2 cellular contexts compared by ENCODE assay signal in genomic region chr19:2050349-2050990, GRCh38.
TF ChIP-seq lines count a peak whose summit lies in the region.

No MANE protein-coding gene starts in this region.

TF ChIP-seq in K562, 482 proteins besides CTCF, POLR2A, EP300 and RAD21 (continued from another document and continues in another):
- TF ChIP-seq, protein P1, sequence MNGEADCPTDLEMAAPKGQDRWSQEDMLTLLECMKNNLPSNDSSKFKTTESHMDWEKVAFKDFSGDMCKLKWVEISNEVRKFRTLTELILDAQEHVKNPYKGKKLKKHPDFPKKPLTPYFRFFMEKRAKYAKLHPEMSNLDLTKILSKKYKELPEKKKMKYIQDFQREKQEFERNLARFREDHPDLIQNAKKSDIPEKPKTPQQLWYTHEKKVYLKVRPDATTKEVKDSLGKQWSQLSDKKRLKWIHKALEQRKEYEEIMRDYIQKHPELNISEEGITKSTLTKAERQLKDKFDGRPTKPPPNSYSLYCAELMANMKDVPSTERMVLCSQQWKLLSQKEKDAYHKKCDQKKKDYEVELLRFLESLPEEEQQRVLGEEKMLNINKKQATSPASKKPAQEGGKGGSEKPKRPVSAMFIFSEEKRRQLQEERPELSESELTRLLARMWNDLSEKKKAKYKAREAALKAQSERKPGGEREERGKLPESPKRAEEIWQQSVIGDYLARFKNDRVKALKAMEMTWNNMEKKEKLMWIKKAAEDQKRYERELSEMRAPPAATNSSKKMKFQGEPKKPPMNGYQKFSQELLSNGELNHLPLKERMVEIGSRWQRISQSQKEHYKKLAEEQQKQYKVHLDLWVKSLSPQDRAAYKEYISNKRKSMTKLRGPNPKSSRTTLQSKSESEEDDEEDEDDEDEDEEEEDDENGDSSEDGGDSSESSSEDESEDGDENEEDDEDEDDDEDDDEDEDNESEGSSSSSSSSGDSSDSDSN (IDR thresholded peaks at IDR 0.05; ENCODE audit: borderline replicate concordance in 1 of 2, low read depth in 2 of 2, low read length in 2 of 2), result peak in 1 of 2 experiments; percentile 26; a peak in 1 of 4 replicates
- no peak for TF ChIP-seq ZNF785 (CRISPR knock-in tag; IDR thresholded peaks at IDR 0.05)
- TF ChIP-seq TCF7 (IDR thresholded peaks at IDR 0.05; ENCODE audit: borderline replicate concordance), result no peak
- TF ChIP-seq ZKSCAN8 (CRISPR knock-in tag; IDR thresholded peaks at IDR 0.05), result no peak
- no peak for TF ChIP-seq YY1 (IDR thresholded peaks at IDR 0.05; ENCODE audit: borderline replicate concordance in 1 of 3, control insufficient read depth in 1 of 3, extremely low read depth in 1 of 3, insufficient read depth in 3 of 3, insufficient read length in 1 of 3, insufficient replicate concordance in 2 of 3, low read depth in 1 of 3, low read length in 2 of 3)
- TF ChIP-seq PRPF4 (IDR thresholded peaks at IDR 0.05; ENCODE audit: insufficient read depth, low read depth, low read length, poor library complexity, severe bottlenecking), result peak; percentile 51
- TF ChIP-seq KAT2B (IDR thresholded peaks at IDR 0.05; ENCODE audit: low read depth, low read length), result no peak
- TF ChIP-seq PHF21A (IDR thresholded peaks at IDR 0.05; ENCODE audit: borderline replicate concordance, low read depth), result no peak
- no peak for TF ChIP-seq ZBTB11 (CRISPR knock-in tag; IDR thresholded peaks at IDR 0.05)
- TF ChIP-seq, protein P2, sequence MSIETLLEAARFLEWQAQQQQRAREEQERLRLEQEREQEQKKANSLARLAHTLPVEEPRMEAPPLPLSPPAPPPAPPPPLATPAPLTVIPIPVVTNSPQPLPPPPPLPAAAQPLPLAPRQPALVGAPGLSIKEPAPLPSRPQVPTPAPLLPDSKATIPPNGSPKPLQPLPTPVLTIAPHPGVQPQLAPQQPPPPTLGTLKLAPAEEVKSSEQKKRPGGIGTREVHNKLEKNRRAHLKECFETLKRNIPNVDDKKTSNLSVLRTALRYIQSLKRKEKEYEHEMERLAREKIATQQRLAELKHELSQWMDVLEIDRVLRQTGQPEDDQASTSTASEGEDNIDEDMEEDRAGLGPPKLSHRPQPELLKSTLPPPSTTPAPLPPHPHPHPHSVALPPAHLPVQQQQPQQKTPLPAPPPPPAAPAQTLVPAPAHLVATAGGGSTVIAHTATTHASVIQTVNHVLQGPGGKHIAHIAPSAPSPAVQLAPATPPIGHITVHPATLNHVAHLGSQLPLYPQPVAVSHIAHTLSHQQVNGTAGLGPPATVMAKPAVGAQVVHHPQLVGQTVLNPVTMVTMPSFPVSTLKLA (conservative IDR thresholded peaks at IDR 0.05), result peak in 1 of 2 experiments; percentile 32; a peak in 1 of 4 replicates
- TF ChIP-seq, protein P3, sequence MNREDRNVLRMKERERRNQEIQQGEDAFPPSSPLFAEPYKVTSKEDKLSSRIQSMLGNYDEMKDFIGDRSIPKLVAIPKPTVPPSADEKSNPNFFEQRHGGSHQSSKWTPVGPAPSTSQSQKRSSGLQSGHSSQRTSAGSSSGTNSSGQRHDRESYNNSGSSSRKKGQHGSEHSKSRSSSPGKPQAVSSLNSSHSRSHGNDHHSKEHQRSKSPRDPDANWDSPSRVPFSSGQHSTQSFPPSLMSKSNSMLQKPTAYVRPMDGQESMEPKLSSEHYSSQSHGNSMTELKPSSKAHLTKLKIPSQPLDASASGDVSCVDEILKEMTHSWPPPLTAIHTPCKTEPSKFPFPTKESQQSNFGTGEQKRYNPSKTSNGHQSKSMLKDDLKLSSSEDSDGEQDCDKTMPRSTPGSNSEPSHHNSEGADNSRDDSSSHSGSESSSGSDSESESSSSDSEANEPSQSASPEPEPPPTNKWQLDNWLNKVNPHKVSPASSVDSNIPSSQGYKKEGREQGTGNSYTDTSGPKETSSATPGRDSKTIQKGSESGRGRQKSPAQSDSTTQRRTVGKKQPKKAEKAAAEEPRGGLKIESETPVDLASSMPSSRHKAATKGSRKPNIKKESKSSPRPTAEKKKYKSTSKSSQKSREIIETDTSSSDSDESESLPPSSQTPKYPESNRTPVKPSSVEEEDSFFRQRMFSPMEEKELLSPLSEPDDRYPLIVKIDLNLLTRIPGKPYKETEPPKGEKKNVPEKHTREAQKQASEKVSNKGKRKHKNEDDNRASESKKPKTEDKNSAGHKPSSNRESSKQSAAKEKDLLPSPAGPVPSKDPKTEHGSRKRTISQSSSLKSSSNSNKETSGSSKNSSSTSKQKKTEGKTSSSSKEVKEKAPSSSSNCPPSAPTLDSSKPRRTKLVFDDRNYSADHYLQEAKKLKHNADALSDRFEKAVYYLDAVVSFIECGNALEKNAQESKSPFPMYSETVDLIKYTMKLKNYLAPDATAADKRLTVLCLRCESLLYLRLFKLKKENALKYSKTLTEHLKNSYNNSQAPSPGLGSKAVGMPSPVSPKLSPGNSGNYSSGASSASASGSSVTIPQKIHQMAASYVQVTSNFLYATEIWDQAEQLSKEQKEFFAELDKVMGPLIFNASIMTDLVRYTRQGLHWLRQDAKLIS (CRISPR knock-in tag; IDR thresholded peaks at IDR 0.05), result no peak; the same call in none of the 2 replicates
- TF ChIP-seq RNF2 (IDR thresholded peaks at IDR 0.05), result no peak
- TF ChIP-seq KHSRP (IDR thresholded peaks at IDR 0.05), result no peak
- TF ChIP-seq ZNF717 (CRISPR knock-in tag; IDR thresholded peaks at IDR 0.05), result no peak
- TF ChIP-seq ZNF76 (CRISPR knock-in tag; IDR thresholded peaks at IDR 0.05; ENCODE audit: borderline replicate concordance), result no peak
- TF ChIP-seq ZFPM2 (CRISPR knock-in tag; IDR thresholded peaks at IDR 0.05), result no peak
- no peak for TF ChIP-seq DPF2 (IDR thresholded peaks at IDR 0.05)

TF ChIP-seq in HepG2, 621 proteins besides CTCF, POLR2A, EP300 and RAD21 (continued from another document and continues in another):
- TF ChIP-seq PAXIP1 (CRISPR knock-in tag; conservative IDR thresholded peaks at IDR 0.05) (0 out of 2 replicates have a peak, but pooled peaks have one; percentile 8), AGO2 (optimal IDR thresholded peaks at IDR 0.05; ENCODE audit: low read depth, low read length) (peak; percentile 67), ZNF510 (CRISPR knock-in tag; IDR thresholded peaks at IDR 0.05; ENCODE audit: low read depth) (no peak), KDM2A (CRISPR knock-in tag; IDR thresholded peaks at IDR 0.05; ENCODE audit: borderline replicate concordance, low read depth) (0 out of 2 replicates have a peak, but pooled peaks have one; percentile 6), AGO1 (IDR thresholded peaks at IDR 0.05; ENCODE audit: low read depth, low read length, poor library complexity, severe bottlenecking) (peak; percentile 43), ZNF546 (CRISPR knock-in tag; conservative IDR thresholded peaks at IDR 0.05) (0 out of 2 replicates have a peak, but pooled peaks have one; percentile 37), ZNF563 (CRISPR knock-in tag; IDR thresholded peaks at IDR 0.05) (no peak), ATAD3A (CRISPR knock-in tag; IDR thresholded peaks at IDR 0.05) (no peak), HNRNPLL (IDR thresholded peaks at IDR 0.05; ENCODE audit: low read depth, low read length, poor library complexity, severe bottlenecking) (peak; percentile 11), TRIM24 (CRISPR knock-in tag; IDR thresholded peaks at IDR 0.05) (no peak), TARDBP (CRISPR knock-in tag; IDR thresholded peaks at IDR 0.05) (no peak), RBFOX2 (IDR thresholded peaks at IDR 0.05; ENCODE audit: low read depth, low read length) (peak; percentile 31), ZNF749 (CRISPR knock-in tag; IDR thresholded peaks at IDR 0.05; ENCODE audit: borderline replicate concordance) (no peak), ZNF124 (CRISPR knock-in tag; IDR thresholded peaks at IDR 0.05) (no peak), PITX1 (CRISPR knock-in tag; IDR thresholded peaks at IDR 0.05) (no peak), ARID3A (IDR thresholded peaks at IDR 0.05; ENCODE audit: low read depth, low read length) (no peak), ZFP90 (CRISPR knock-in tag; IDR thresholded peaks at IDR 0.05; ENCODE audit: borderline replicate concordance) (peak; percentile 68; the same call in 1 of the 2 replicates), SIN3A (IDR thresholded peaks at IDR 0.05; ENCODE audit: borderline replicate concordance, low read depth, low read length) (no peak), MYPOP (CRISPR knock-in tag; IDR thresholded peaks at IDR 0.05) (0 out of 2 replicates have a peak, but pooled peaks have one; percentile 24), PTBP1 (IDR thresholded peaks at IDR 0.05; ENCODE audit: low read depth, low read length, poor library complexity, severe bottlenecking) (no peak), ZNF83 (CRISPR knock-in tag; IDR thresholded peaks at IDR 0.05; ENCODE audit: borderline replicate concordance) (0 out of 2 replicates have a peak, but pooled peaks have one; percentile 2), ZNF441 (CRISPR knock-in tag; IDR thresholded peaks at IDR 0.05; ENCODE audit: borderline replicate concordance) (no peak), RARA (CRISPR knock-in tag; IDR thresholded peaks at IDR 0.05) (no peak)
- TF ChIP-seq, protein P4, sequence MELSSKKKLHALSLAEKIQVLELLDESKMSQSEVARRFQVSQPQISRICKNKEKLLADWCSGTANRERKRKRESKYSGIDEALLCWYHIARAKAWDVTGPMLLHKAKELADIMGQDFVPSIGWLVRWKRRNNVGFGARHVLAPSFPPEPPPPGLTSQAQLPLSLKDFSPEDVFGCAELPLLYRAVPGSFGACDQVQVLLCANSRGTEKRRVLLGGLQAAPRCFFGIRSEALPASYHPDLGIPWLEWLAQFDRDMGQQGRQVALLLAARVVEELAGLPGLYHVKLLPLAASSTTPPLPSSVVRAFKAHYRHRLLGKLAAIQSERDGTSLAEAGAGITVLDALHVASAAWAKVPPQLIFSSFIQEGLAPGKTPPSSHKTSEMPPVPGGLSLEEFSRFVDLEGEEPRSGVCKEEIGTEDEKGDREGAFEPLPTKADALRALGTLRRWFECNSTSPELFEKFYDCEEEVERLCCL (CRISPR knock-in tag; IDR thresholded peaks at IDR 0.05; ENCODE audit: borderline replicate concordance), result no peak
- TF ChIP-seq, protein P5, sequence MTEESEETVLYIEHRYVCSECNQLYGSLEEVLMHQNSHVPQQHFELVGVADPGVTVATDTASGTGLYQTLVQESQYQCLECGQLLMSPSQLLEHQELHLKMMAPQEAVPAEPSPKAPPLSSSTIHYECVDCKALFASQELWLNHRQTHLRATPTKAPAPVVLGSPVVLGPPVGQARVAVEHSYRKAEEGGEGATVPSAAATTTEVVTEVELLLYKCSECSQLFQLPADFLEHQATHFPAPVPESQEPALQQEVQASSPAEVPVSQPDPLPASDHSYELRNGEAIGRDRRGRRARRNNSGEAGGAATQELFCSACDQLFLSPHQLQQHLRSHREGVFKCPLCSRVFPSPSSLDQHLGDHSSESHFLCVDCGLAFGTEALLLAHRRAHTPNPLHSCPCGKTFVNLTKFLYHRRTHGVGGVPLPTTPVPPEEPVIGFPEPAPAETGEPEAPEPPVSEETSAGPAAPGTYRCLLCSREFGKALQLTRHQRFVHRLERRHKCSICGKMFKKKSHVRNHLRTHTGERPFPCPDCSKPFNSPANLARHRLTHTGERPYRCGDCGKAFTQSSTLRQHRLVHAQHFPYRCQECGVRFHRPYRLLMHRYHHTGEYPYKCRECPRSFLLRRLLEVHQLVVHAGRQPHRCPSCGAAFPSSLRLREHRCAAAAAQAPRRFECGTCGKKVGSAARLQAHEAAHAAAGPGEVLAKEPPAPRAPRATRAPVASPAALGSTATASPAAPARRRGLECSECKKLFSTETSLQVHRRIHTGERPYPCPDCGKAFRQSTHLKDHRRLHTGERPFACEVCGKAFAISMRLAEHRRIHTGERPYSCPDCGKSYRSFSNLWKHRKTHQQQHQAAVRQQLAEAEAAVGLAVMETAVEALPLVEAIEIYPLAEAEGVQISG (CRISPR knock-in tag; IDR thresholded peaks at IDR 0.05), result peak; percentile 1; the same call in 1 of the 2 replicates
